7 cellular contexts compared by ENCODE assay signal in genomic region chr4:102105983-102106382, GRCh38.
"Had no signal": no experiment of that assay in that cellular context is flagged by ENCODE, and none has a peak within 500 bp of the region (broad histone marks: within the 10 kb centered on the region; RNA-seq: fewer than 3 reads in every experiment).

No MANE protein-coding gene starts in this region.

- H3K4me3 ChIP-seq: GM12878 had no signal

- DNase-seq: GDM1, GF-D8 had no signal

- ATAC-seq: GM12878 had no signal

- FAIRE-seq: GM12878, GM12891, GM12892, GM18507, GM19239 had no signal
